In genomic region chr3:155846119-155846518, GRCh38 we compare ENCODE assay signal across 2 cellular contexts.
A peak's percentile ranks its signal among the peaks of the same experiment; 100 is the strongest.
TF ChIP-seq lines count a peak whose summit lies in the region.

No MANE protein-coding gene starts in this region.

TF ChIP-seq in GM12878, 131 proteins besides CTCF, POLR2A, EP300 and RAD21 (continues in another document):
- peak; percentile 95 for TF ChIP-seq ATF7 (IDR thresholded peaks at IDR 0.05; ENCODE audit: low read depth)
- no peak for TF ChIP-seq SUPT20H (IDR thresholded peaks at IDR 0.05; ENCODE audit: borderline replicate concordance, control insufficient read depth, low read depth, low read length)
- no peak for TF ChIP-seq MXI1 (IDR thresholded peaks at IDR 0.05; ENCODE audit: low read depth, low read length)
- TF ChIP-seq GABPA (IDR thresholded peaks at IDR 0.05; ENCODE audit: low read depth): no peak
- TF ChIP-seq SMC3 (IDR thresholded peaks at IDR 0.05; ENCODE audit: borderline replicate concordance, low read length): no peak
- TF ChIP-seq ZNF592 (IDR thresholded peaks at IDR 0.05): no peak
- TF ChIP-seq PAX8 (IDR thresholded peaks at IDR 0.05): no peak
- TF ChIP-seq CHD4 (IDR thresholded peaks at IDR 0.05): no peak
- no peak for TF ChIP-seq NBN (IDR thresholded peaks at IDR 0.05)
- TF ChIP-seq ASH2L (IDR thresholded peaks at IDR 0.05; ENCODE audit: borderline replicate concordance, low read depth): no peak
- TF ChIP-seq MLLT1 (IDR thresholded peaks at IDR 0.05): no peak
- TF ChIP-seq, protein P1, sequence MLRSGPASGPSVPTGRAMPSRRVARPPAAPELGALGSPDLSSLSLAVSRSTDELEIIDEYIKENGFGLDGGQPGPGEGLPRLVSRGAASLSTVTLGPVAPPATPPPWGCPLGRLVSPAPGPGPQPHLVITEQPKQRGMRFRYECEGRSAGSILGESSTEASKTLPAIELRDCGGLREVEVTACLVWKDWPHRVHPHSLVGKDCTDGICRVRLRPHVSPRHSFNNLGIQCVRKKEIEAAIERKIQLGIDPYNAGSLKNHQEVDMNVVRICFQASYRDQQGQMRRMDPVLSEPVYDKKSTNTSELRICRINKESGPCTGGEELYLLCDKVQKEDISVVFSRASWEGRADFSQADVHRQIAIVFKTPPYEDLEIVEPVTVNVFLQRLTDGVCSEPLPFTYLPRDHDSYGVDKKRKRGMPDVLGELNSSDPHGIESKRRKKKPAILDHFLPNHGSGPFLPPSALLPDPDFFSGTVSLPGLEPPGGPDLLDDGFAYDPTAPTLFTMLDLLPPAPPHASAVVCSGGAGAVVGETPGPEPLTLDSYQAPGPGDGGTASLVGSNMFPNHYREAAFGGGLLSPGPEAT (IDR thresholded peaks at IDR 0.05; ENCODE audit: low read depth): peak; percentile 44
- no peak for TF ChIP-seq SIN3A (IDR thresholded peaks at IDR 0.05; ENCODE audit: low read depth, low read length)
- TF ChIP-seq PAX5 (IDR thresholded peaks at IDR 0.05; ENCODE audit: borderline replicate concordance, low read depth, low read length): no peak
- TF ChIP-seq RUNX3 (IDR thresholded peaks at IDR 0.05; ENCODE audit: low read length): peak; percentile 69; the same call in 1 of the 2 replicates
- TF ChIP-seq, protein P2, sequence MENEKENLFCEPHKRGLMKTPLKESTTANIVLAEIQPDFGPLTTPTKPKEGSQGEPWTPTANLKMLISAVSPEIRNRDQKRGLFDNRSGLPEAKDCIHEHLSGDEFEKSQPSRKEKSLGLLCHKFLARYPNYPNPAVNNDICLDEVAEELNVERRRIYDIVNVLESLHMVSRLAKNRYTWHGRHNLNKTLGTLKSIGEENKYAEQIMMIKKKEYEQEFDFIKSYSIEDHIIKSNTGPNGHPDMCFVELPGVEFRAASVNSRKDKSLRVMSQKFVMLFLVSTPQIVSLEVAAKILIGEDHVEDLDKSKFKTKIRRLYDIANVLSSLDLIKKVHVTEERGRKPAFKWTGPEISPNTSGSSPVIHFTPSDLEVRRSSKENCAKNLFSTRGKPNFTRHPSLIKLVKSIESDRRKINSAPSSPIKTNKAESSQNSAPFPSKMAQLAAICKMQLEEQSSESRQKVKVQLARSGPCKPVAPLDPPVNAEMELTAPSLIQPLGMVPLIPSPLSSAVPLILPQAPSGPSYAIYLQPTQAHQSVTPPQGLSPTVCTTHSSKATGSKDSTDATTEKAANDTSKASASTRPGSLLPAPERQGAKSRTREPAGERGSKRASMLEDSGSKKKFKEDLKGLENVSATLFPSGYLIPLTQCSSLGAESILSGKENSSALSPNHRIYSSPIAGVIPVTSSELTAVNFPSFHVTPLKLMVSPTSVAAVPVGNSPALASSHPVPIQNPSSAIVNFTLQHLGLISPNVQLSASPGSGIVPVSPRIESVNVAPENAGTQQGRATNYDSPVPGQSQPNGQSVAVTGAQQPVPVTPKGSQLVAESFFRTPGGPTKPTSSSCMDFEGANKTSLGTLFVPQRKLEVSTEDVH (IDR thresholded peaks at IDR 0.05; ENCODE audit: low read depth, partially characterized antibody): no peak
- TF ChIP-seq ESRRA (IDR thresholded peaks at IDR 0.05; ENCODE audit: low read length): no peak
- no peak for TF ChIP-seq USF2 (IDR thresholded peaks at IDR 0.05; ENCODE audit: borderline replicate concordance, low read depth, low read length)
- no peak for TF ChIP-seq TCF12 (IDR thresholded peaks at IDR 0.05; ENCODE audit: low read depth, low read length)

TF ChIP-seq in neural cell, 6 proteins besides CTCF, POLR2A, EP300 and RAD21:
- no peak for TF ChIP-seq TAF1 (IDR thresholded peaks at IDR 0.05; ENCODE audit: low read depth)
- no peak for TF ChIP-seq SMC3 (conservative IDR thresholded peaks at IDR 0.05; ENCODE audit: poor library complexity)
- no peak for TF ChIP-seq MXI1 (conservative IDR thresholded peaks at IDR 0.05; ENCODE audit: poor library complexity, severe bottlenecking)
- no peak for TF ChIP-seq EZH2 (IDR thresholded peaks at IDR 0.05; ENCODE audit: borderline replicate concordance, insufficient read depth, low read length, poor library complexity, severe bottlenecking)
- TF ChIP-seq, protein P3, sequence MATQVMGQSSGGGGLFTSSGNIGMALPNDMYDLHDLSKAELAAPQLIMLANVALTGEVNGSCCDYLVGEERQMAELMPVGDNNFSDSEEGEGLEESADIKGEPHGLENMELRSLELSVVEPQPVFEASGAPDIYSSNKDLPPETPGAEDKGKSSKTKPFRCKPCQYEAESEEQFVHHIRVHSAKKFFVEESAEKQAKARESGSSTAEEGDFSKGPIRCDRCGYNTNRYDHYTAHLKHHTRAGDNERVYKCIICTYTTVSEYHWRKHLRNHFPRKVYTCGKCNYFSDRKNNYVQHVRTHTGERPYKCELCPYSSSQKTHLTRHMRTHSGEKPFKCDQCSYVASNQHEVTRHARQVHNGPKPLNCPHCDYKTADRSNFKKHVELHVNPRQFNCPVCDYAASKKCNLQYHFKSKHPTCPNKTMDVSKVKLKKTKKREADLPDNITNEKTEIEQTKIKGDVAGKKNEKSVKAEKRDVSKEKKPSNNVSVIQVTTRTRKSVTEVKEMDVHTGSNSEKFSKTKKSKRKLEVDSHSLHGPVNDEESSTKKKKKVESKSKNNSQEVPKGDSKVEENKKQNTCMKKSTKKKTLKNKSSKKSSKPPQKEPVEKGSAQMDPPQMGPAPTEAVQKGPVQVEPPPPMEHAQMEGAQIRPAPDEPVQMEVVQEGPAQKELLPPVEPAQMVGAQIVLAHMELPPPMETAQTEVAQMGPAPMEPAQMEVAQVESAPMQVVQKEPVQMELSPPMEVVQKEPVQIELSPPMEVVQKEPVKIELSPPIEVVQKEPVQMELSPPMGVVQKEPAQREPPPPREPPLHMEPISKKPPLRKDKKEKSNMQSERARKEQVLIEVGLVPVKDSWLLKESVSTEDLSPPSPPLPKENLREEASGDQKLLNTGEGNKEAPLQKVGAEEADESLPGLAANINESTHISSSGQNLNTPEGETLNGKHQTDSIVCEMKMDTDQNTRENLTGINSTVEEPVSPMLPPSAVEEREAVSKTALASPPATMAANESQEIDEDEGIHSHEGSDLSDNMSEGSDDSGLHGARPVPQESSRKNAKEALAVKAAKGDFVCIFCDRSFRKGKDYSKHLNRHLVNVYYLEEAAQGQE (IDR thresholded peaks at IDR 0.05; ENCODE audit: borderline replicate concordance): no peak
- TF ChIP-seq POLR2AphosphoS5 (IDR thresholded peaks at IDR 0.05): no peak
